ENCODE assay signal across 1 cellular context in genomic region chr12:8108808-8109398, GRCh38.
TF ChIP-seq lines count a peak whose summit lies in the region.

No MANE protein-coding gene starts in this region.

TF ChIP-seq in K562, 482 proteins besides CTCF, POLR2A, EP300 and RAD21:
- no peak for TF ChIP-seq PHB2 (IDR thresholded peaks at IDR 0.05; ENCODE audit: low read depth)
- TF ChIP-seq ZNF561 (CRISPR knock-in tag; conservative IDR thresholded peaks at IDR 0.05): no peak
- no peak for TF ChIP-seq MED1 (CRISPR knock-in tag; IDR thresholded peaks at IDR 0.05; ENCODE audit: borderline replicate concordance)
- peak; percentile 78 for TF ChIP-seq ARID2 (IDR thresholded peaks at IDR 0.05)
- TF ChIP-seq DEAF1 (CRISPR knock-in tag; IDR thresholded peaks at IDR 0.05): peak; percentile 80
- peak; percentile 90 for TF ChIP-seq SMC3 (conservative IDR thresholded peaks at IDR 0.05; ENCODE audit: insufficient read depth, low read depth, low read length)
- TF ChIP-seq ZNF384 (IDR thresholded peaks at IDR 0.05; ENCODE audit: low read depth, low read length): peak; percentile 61; the same call in 1 of the 2 replicates
- peak; percentile 25; the same call in 1 of the 2 replicates for TF ChIP-seq JUND (IDR thresholded peaks at IDR 0.05; ENCODE audit: borderline replicate concordance, low read depth, low read length)
- TF ChIP-seq JUND (tag; IDR thresholded peaks at IDR 0.05; ENCODE audit: borderline replicate concordance, low read depth, low read length): no peak
- TF ChIP-seq NEUROD1 (IDR thresholded peaks at IDR 0.05; ENCODE audit: borderline replicate concordance, low read depth, low read length, partially characterized antibody): no peak
- peak; percentile 32; the same call in 1 of the 2 replicates for TF ChIP-seq CC2D1A (IDR thresholded peaks at IDR 0.05)
- TF ChIP-seq TEAD4 (IDR thresholded peaks at IDR 0.05; ENCODE audit: low read length): peak; percentile 33; the same call in 1 of the 2 replicates
- TF ChIP-seq TEAD4 (CRISPR knock-in tag; IDR thresholded peaks at IDR 0.05; ENCODE audit: borderline replicate concordance): no peak
- TF ChIP-seq MYC (IDR thresholded peaks at IDR 0.05; ENCODE audit: low read depth, low read length): peak; percentile 52
- no peak for TF ChIP-seq MYC (CRISPR knock-in tag; IDR thresholded peaks at IDR 0.05; ENCODE audit: borderline replicate concordance, low read depth)
